6 cellular contexts compared by ENCODE assay signal in the genomic region with DNA sequence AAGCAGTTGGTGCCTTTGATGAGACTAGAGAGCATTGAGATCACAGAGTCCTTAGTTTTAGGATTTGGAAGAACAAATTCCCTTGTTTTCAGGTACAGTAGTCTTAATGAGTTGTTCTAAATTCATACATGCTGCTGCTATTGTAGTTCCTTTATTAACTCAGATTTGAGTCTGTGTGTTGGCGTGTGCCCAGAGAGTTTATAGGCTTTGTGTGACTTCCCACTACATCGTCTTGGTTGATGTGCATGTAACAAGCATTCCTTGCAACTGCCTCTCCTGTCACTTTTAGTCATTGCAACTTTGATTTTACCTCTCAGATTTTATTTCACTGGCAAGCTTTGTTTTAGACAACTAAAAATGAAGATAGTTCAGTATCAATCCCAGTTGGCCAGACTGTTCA.
"Had no signal": no experiment of that assay in that cellular context is flagged by ENCODE, and none has a peak within 500 bp of the region (broad histone marks: within the 10 kb centered on the region; RNA-seq: fewer than 3 reads in every experiment).

No MANE protein-coding gene starts in this region.

- H3K4me3 Mint-ChIP-seq: H9, IgD-negative memory B cell had no signal

- H3K27ac Mint-ChIP-seq: H9 had no signal

- H3K4me3 ChIP-seq: GM23248 had no signal

- H3K4me1 Mint-ChIP-seq: H9, IgD-negative memory B cell had no signal

- H3K27me3 Mint-ChIP-seq: IgD-negative memory B cell had no signal

- DNase-seq: GM23248, H9, HCEC 1CT, KBM-7 had no signal

- H3K9me3 Mint-ChIP-seq: H9, IgD-negative memory B cell had no signal

- ATAC-seq: HepG2 had no signal
